ENCODE assay signal across 13 cellular contexts in the genomic region with DNA sequence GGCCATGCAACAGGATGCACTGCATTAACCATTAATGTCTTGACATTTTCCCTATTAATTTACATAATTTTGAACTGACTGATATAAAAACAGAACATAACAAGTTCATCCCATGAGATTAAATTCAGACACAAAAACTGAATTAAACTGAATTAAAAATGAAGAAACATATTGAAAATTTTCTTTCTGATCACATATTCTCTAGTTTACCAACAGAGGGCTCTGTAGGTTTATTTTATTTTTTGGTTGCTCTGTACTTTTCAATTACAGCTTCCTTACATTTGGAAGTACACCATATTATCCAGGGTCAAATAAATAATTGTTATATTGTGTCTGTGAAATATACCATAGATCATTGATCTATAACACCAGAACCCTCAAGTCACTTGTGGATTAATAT. TPM values are rescaled to one million over a fixed set of nuclear protein-coding genes. Genes with fewer than 3 reads are reported as not detected.
DNase-seq lines count a peak whose midpoint lies in the region; TF ChIP-seq lines count a peak whose summit lies in the region.
"Had no signal": no experiment of that assay in that cellular context is flagged by ENCODE, and none has a peak within 500 bp of the region (broad histone marks: within the 10 kb centered on the region; RNA-seq: fewer than 3 reads in every experiment).

No MANE protein-coding gene starts in this region.

- DNase-seq in NCI-H2227 treated with DMSO at 0.1 percent for 48 hours (lab: John Stamatoyannopoulos, UW) (peak; percentile 9), NCI-H2227 (lab: John Stamatoyannopoulos, UW; ENCODE audit: unreplicated experiment) (no peak), NCI-H2081 treated with DMSO at 0.1 percent for 48 hours (lab: John Stamatoyannopoulos, UW) (peak; percentile 26), colonic mucosa (no peak), pons (ENCODE audit: low spot score) (peak; percentile 9), AML-193 (lab: John Stamatoyannopoulos, UW) (no peak), NOMO-1 treated with dmso at 0.1 percent for 144 hours (lab: John Stamatoyannopoulos, UW; ENCODE audit: unreplicated experiment) (no peak), SHP77 (lab: John Stamatoyannopoulos, UW) (no peak)
- DNase-seq: cerebellar nuclear complex, NCI-H1436, T-cell had no signal

- no peaks in the 10 kb centered on the region for H3K36me3 ChIP-seq in colonic mucosa

- TF ChIP-seq CTCF in colonic mucosa (IDR thresholded peaks at IDR 0.05): peak; percentile 15

- intact Hi-C loops in colonic mucosa (cut with DNase I): no loop called here

- H3K27me3 ChIP-seq in colonic mucosa: no peaks in the 10 kb centered on the region

- no peaks in the 10 kb centered on the region for H3K4me1 ChIP-seq in colonic mucosa

- H3K9ac ChIP-seq in colonic mucosa (ENCODE audit: low read depth in 2 of 2, low read length in 2 of 2): no peak overlapping the region

- H3K27ac ChIP-seq in colonic mucosa: no peak overlapping the region

- no peak overlapping the region for H3K4me3 ChIP-seq in colonic mucosa
- H3K4me3 ChIP-seq: GM12878 had no signal

- H3K9me3 ChIP-seq in colonic mucosa: no peaks in the 10 kb centered on the region

RNA-seq across cellular contexts. Expression of a gene that starts 27.3 kb away (rescaled TPM):
- not detected for total RNA-seq in colonic mucosa
- total RNA-seq: GM12878, omental fat pad, T-cell had no signal

RNA-seq across cellular contexts. Expression of a gene that starts 53.7 kb away (rescaled TPM):
- 1 to 10 TPM in 1 of 2 donors, under 1 TPM in 1; 0.82 to 1.8 TPM for total RNA-seq in colonic mucosa
- total RNA-seq: omental fat pad had no signal

Comparison
In these comparisons a context has a peak if more than half of its experiments do, and no peak if none do; other contexts are left out.
1. DNase-seq: peak in NCI-H2227 treated with DMSO at 0.1 percent for 48 hours (single experiment), NCI-H2081 treated with DMSO at 0.1 percent for 48 hours (single experiment) and pons (single experiment); none in NCI-H2227 (single experiment), colonic mucosa (single experiment), AML-193 (0 of 2), NOMO-1 treated with dmso at 0.1 percent for 144 hours (single experiment) and SHP77 (0 of 2).